Comparison of ENCODE assay signal across 14 cellular contexts in genomic region chr2:43321446-43321845, GRCh38.
DNase-seq lines count a peak whose midpoint lies in the region; ATAC-seq, FAIRE-seq and TF ChIP-seq lines count a peak whose summit lies in the region.
"Had no signal": no experiment of that assay in that cellular context is flagged by ENCODE, and none has a peak within 500 bp of the region (broad histone marks: within the 10 kb centered on the region; RNA-seq: fewer than 3 reads in every experiment).

No MANE protein-coding gene starts in this region.

- H3K27me3 Mint-ChIP-seq in chondrocyte (ENCODE audit: low read depth), result no peaks in the 10 kb centered on the region
- H3K27me3 Mint-ChIP-seq: CD4-positive, CD25-positive, alpha-beta regulatory T cell had no signal

- peak; percentile 88 for DNase-seq in DMS 273 (lab: John Stamatoyannopoulos, UW; ENCODE audit: unreplicated experiment)
- DNase-seq in H54 (ENCODE audit: insufficient read length, low spot score), result no peak
- peak; percentile 70 for DNase-seq in NCI-H446 treated with DMSO at 0.1 percent for 48 hours (lab: John Stamatoyannopoulos, UW)
- DNase-seq in cerebellar nuclear complex (lab: John Stamatoyannopoulos, UW), result peak; percentile 19 to 67
- no peak for DNase-seq in foreskin keratinocyte
- DNase-seq in chondrocyte (ENCODE audit: low spot score), result no peak
- no peak for DNase-seq in central memory CD4-positive, alpha-beta T cell
- DNase-seq in inferior parietal cortex (ENCODE audit: extremely low spot score), result no peak
- DNase-seq: ACHN; CD4-positive, CD25-positive, alpha-beta regulatory T cell; DND-41; GF-D8 had no signal

- H3K27me3 ChIP-seq in foreskin keratinocyte, result no peaks in the 10 kb centered on the region
- H3K27me3 ChIP-seq: BLaER1 treated with 17β-estradiol and CSF1 and Interleukin-3, amounts not matched to agents 10 nM and 100 nM had no signal

- H3K4me3 Mint-ChIP-seq in chondrocyte (ENCODE audit: unreplicated experiment), result no peak overlapping the region
- H3K4me3 Mint-ChIP-seq: CD4-positive, CD25-positive, alpha-beta regulatory T cell had no signal

- peaks cover 9% of the 10 kb centered on the region for H3K4me1 ChIP-seq in foreskin keratinocyte

- no peak overlapping the region for H3K27ac ChIP-seq in foreskin keratinocyte
- H3K27ac ChIP-seq: BLaER1 treated with 17β-estradiol and CSF1 and Interleukin-3, amounts not matched to agents 10 nM and 100 nM had no signal

- ATAC-seq in foreskin keratinocyte, result no peak

- no peak overlapping the region for H3K27ac Mint-ChIP-seq in chondrocyte (ENCODE audit: unreplicated experiment)
- H3K27ac Mint-ChIP-seq: CD4-positive, CD25-positive, alpha-beta regulatory T cell had no signal

- H3K4me1 Mint-ChIP-seq in chondrocyte (ENCODE audit: low read depth), result peaks cover 46% of the 10 kb centered on the region

- TF ChIP-seq CTCF in foreskin keratinocyte (conservative IDR thresholded peaks at IDR 0.05) (no peak), chondrocyte (IDR thresholded peaks at IDR 0.05) (no peak)

- H3K9me3 Mint-ChIP-seq in chondrocyte (ENCODE audit: low read depth), result peaks cover 4% of the 10 kb centered on the region
- H3K9me3 Mint-ChIP-seq: CD4-positive, CD25-positive, alpha-beta regulatory T cell had no signal

- peaks cover 5% of the 10 kb centered on the region for H3K36me3 Mint-ChIP-seq in chondrocyte (ENCODE audit: low read depth)

- peak; percentile 41 for FAIRE-seq in H54 (lab: Jason Lieb, UNC)
- FAIRE-seq: GM19239 had no signal

- TF ChIP-seq POLR2A in H54 (IDR thresholded peaks at IDR 0.05; ENCODE audit: low read depth, low read length), result no peak

Comparison
In these comparisons a context has a peak if more than half of its experiments do, and no peak if none do; other contexts are left out.
1. DNase-seq: peak in DMS 273 (single experiment), NCI-H446 treated with DMSO at 0.1 percent for 48 hours (single experiment) and cerebellar nuclear complex (2 of 2); none in H54 (single experiment), foreskin keratinocyte (0 of 2), chondrocyte (single experiment), central memory CD4-positive, alpha-beta T cell (single experiment) and inferior parietal cortex (single experiment).